ENCODE assay signal across 8 cellular contexts in genomic region chr4:113636438-113636818, GRCh38.
DNase-seq lines count a peak whose midpoint lies in the region; ATAC-seq, FAIRE-seq and TF ChIP-seq lines count a peak whose summit lies in the region.

No MANE protein-coding gene starts in this region.

- no peaks in the 10 kb centered on the region for H3K9me3 ChIP-seq in left lung

- no peak for TF ChIP-seq CTCF in left lung (IDR thresholded peaks at IDR 0.05)

- no peak for DNase-seq in GM18507 (ENCODE audit: extremely low spot score, insufficient read length, low read depth)
- DNase-seq in NOMO-1 treated with DMSO at 0.1 percent for 48 hours (lab: John Stamatoyannopoulos, UW; ENCODE audit: unreplicated experiment): peak; percentile 85
- no peak for DNase-seq in left lung
- no peak for DNase-seq in NCI-H1048 (lab: John Stamatoyannopoulos, UW)
- no peak for DNase-seq in HuH-7 (ENCODE audit: low spot score)
- no peak for DNase-seq in DMS53 treated with DMSO at 0.1 percent for 48 hours (lab: John Stamatoyannopoulos, UW; ENCODE audit: unreplicated experiment)

- no peaks in the 10 kb centered on the region for H3K36me3 ChIP-seq in left lung

- peak; percentile 93 for FAIRE-seq in GM18507 (lab: Jason Lieb, UNC)

- no peak overlapping the region for H3K4me3 ChIP-seq in left lung

- no peak overlapping the region for H3K27ac ChIP-seq in left lung

- H3K4me1 ChIP-seq in left lung: peaks cover 12 to 22% of the 10 kb centered on the region in 2 donors

- intact Hi-C loops in left lung (cut with DNase I): no loop called here

- no peaks in the 10 kb centered on the region for H3K27me3 ChIP-seq in left lung

- ATAC-seq in HG02610 (IDR thresholded peaks at IDR 0.05; ENCODE audit: unreplicated experiment): peak; percentile 63
- ATAC-seq in left lung: peak; percentile 27
- no peak for ATAC-seq in GM18861 (IDR thresholded peaks at IDR 0.05; ENCODE audit: unreplicated experiment)
